ENCODE assay signal across 21 cellular contexts in the genomic region with DNA sequence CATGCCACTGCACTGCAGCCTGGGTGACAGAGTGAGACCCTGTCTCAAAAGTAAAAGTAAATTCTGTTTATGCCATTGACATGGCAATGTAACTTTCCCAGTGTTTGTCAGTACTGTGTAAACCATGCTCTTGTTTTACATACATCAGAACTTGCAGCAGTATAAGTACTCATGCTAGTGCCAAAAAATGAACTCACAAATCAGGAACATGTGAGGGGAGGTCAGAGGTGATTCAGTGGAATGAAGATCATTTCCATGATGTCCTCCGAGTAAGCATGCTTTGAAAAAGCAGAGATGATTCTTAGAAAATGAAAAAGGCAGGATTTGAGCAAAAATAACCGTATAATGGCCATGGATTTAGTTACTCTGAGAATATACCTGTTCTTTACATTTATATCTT.
DNase-seq lines count a peak whose midpoint lies in the region; ATAC-seq and TF ChIP-seq lines count a peak whose summit lies in the region.
"Had no signal": no experiment of that assay in that cellular context is flagged by ENCODE, and none has a peak within 500 bp of the region (broad histone marks: within the 10 kb centered on the region; RNA-seq: fewer than 3 reads in every experiment).

No MANE protein-coding gene starts in this region.

- H3K36me3 Mint-ChIP-seq in WTC11 (peaks cover 10% of the 10 kb centered on the region; the same call in 1 of the 2 replicates), GM23338 (ENCODE audit: low read depth) (peaks cover 12% of the 10 kb centered on the region; the same call in 2 of the 3 replicates)

- CTCF ChIA-PET in WTC11 (lab: Charles Lee) = interaction anchor here (1.0 to 1.6 kb wide), 2 partner anchors 16 to 19 kb away, joined by 3 to 4 read pairs; no protein-coding TSS in a partner anchor

- H3K4me1 ChIP-seq in osteoblast (ENCODE audit: insufficient read depth, low read length) (peaks cover 3% of the 10 kb centered on the region), GM23338 (ENCODE audit: insufficient read depth) (no peaks in the 10 kb centered on the region)
- H3K4me1 ChIP-seq: esophagus muscularis mucosa, Peyer's patch, psoas muscle had no signal

- no peaks in the 10 kb centered on the region for H3K9me3 ChIP-seq in osteoblast (ENCODE audit: low read depth, low read length)
- H3K9me3 ChIP-seq: esophagus muscularis mucosa, Peyer's patch, psoas muscle had no signal

- peak overlapping the region; percentile 14; the same call in 1 of the 2 replicates for H3K27ac Mint-ChIP-seq in WTC11
- H3K27ac Mint-ChIP-seq in GM23338 = no peak overlapping the region
- H3K27ac Mint-ChIP-seq: CD4-positive, alpha-beta memory T cell had no signal

- no peak overlapping the region for H3K27ac ChIP-seq in osteoblast (ENCODE audit: low read depth, low read length)
- H3K27ac ChIP-seq in GM23338 (ENCODE audit: low read depth) = no peak overlapping the region
- H3K27ac ChIP-seq: coronary artery, esophagus muscularis mucosa, Peyer's patch, psoas muscle had no signal

- H3K4me1 Mint-ChIP-seq in WTC11 (no peaks in the 10 kb centered on the region), GM23338 (no peaks in the 10 kb centered on the region; the same call in 1 of the 3 replicates)
- H3K4me1 Mint-ChIP-seq: CD4-positive, alpha-beta memory T cell had no signal

- H3K4me3 ChIP-seq in fibroblast of mammary gland (ENCODE audit: control insufficient read depth, low read depth, low read length) = no peak overlapping the region
- H3K4me3 ChIP-seq in osteoblast (ENCODE audit: insufficient read depth, low read length) = no peak overlapping the region
- H3K4me3 ChIP-seq in GM23338 = no peak overlapping the region
- H3K4me3 ChIP-seq: coronary artery, esophagus muscularis mucosa, Peyer's patch, psoas muscle had no signal

- H3F3A ChIP-seq in GM23338 (replicated peaks; ENCODE audit: low read depth) = no peaks in the 10 kb centered on the region; the same call in 1 of the 2 replicates

- H3K9me2 ChIP-seq in GM23338 (ENCODE audit: insufficient read depth) = no peaks in the 10 kb centered on the region

- H3K9me3 Mint-ChIP-seq in WTC11 (no peaks in the 10 kb centered on the region), GM23338 (no peaks in the 10 kb centered on the region)
- H3K9me3 Mint-ChIP-seq: CD4-positive, alpha-beta memory T cell had no signal

- H3K36me3 ChIP-seq in osteoblast (ENCODE audit: insufficient read depth, low read length) (no peaks in the 10 kb centered on the region), GM23338 (ENCODE audit: insufficient read depth) (no peaks in the 10 kb centered on the region)

- H3K27me3 ChIP-seq in osteoblast (ENCODE audit: insufficient read depth, low read length) = no peaks in the 10 kb centered on the region
- H3K27me3 ChIP-seq in GM23338 (ENCODE audit: insufficient read depth) = no peaks in the 10 kb centered on the region
- H3K27me3 ChIP-seq: esophagus muscularis mucosa, Peyer's patch had no signal

- POLR2A ChIA-PET in WTC11 (lab: Charles Lee) = no interaction called here

- no peak overlapping the region for H3K4me2 ChIP-seq in osteoblast (ENCODE audit: insufficient read depth, low read length)
- no peak overlapping the region for H3K4me2 ChIP-seq in GM23338

- no peak for ATAC-seq in WTC11
- no peak for ATAC-seq in GM23338
- ATAC-seq in HG02981 (IDR thresholded peaks at IDR 0.05; ENCODE audit: unreplicated experiment) = no peak
- ATAC-seq in HG03280 (IDR thresholded peaks at IDR 0.05; ENCODE audit: unreplicated experiment) = no peak
- ATAC-seq: psoas muscle had no signal

- H3K4me3 Mint-ChIP-seq in WTC11 (no peak overlapping the region), GM23338 (no peak overlapping the region)
- H3K4me3 Mint-ChIP-seq: CD4-positive, alpha-beta memory T cell had no signal

- H3K27me3 Mint-ChIP-seq in WTC11 (ENCODE audit: low read depth) (no peaks in the 10 kb centered on the region), GM23338 (ENCODE audit: insufficient read depth, low read depth, poor library complexity) (no peaks in the 10 kb centered on the region)
- H3K27me3 Mint-ChIP-seq: CD4-positive, alpha-beta memory T cell had no signal

- peak; percentile 86 for DNase-seq in EH (ENCODE audit: low read depth)
- no peak for DNase-seq in WTC11 (ENCODE audit: low spot score)
- DNase-seq in fibroblast of mammary gland (ENCODE audit: low read depth) = peak; percentile 87
- peak; percentile 78 for DNase-seq in osteoblast (ENCODE audit: insufficient read length, low spot score, missing footprints)
- no peak for DNase-seq in GM23338 (ENCODE audit: low spot score)
- DNase-seq: activated gamma-delta T cell treated with Interleukin-2 at 50 U/mL for 16 hours; CD4-positive, alpha-beta memory T cell; GOT3; head of caudate nucleus; Karpas-422; mammary epithelial cell; MV-4-11; NCI-H1694 treated with DMSO at 0.1 percent for 48 hours; NCI-H526 treated with DMSO at 0.1 percent for 48 hours; Peyer's patch; psoas muscle; T-helper 1 cell had no signal

- TF ChIP-seq CTCF in WTC11 (IDR thresholded peaks at IDR 0.05) = no peak
- no peak for TF ChIP-seq CTCF in fibroblast of mammary gland (conservative IDR thresholded peaks at IDR 0.05; ENCODE audit: control insufficient read depth, insufficient read depth, low read depth, low read length)
- TF ChIP-seq CTCF in osteoblast (IDR thresholded peaks at IDR 0.05; ENCODE audit: extremely low read depth, low read depth, low read length) = no peak
- TF ChIP-seq CTCF in GM23338 (conservative IDR thresholded peaks at IDR 0.05; ENCODE audit: low read depth in 2 of 2) = no peak

- H4K20me1 ChIP-seq in osteoblast (ENCODE audit: insufficient read depth, low read length) (peaks cover 4% of the 10 kb centered on the region), GM23338 (replicated peaks; ENCODE audit: insufficient read depth) (peaks cover 5% of the 10 kb centered on the region; the same call in 1 of the 2 replicates)

- H3K79me2 ChIP-seq in osteoblast (ENCODE audit: insufficient read depth, low read length) (no peaks in the 10 kb centered on the region), GM23338 (replicated peaks; ENCODE audit: insufficient read depth) (peaks cover 4% of the 10 kb centered on the region)

- no peak overlapping the region for H2AFZ ChIP-seq in osteoblast (ENCODE audit: low read length)
- H2AFZ ChIP-seq in GM23338 = no peak overlapping the region

TF ChIP-seq in WTC11, 78 proteins besides CTCF, POLR2A, EP300 and RAD21:
- TF ChIP-seq ZNF396 (CRISPR knock-in tag; IDR thresholded peaks at IDR 0.05; ENCODE audit: borderline replicate concordance) (no peak), RELA (CRISPR knock-in tag; IDR thresholded peaks at IDR 0.05; ENCODE audit: borderline replicate concordance) (no peak), FOXJ3 (CRISPR knock-in tag; IDR thresholded peaks at IDR 0.05; ENCODE audit: borderline replicate concordance) (no peak), TCF7 (CRISPR knock-in tag; IDR thresholded peaks at IDR 0.05; ENCODE audit: low read depth) (no peak), NFYB (CRISPR knock-in tag; conservative IDR thresholded peaks at IDR 0.05; ENCODE audit: low read depth) (no peak), MXD4 (CRISPR knock-in tag; IDR thresholded peaks at IDR 0.05; ENCODE audit: borderline replicate concordance) (no peak), GABPB1 (CRISPR knock-in tag; IDR thresholded peaks at IDR 0.05) (no peak), ZNF317 (CRISPR knock-in tag; IDR thresholded peaks at IDR 0.05; ENCODE audit: borderline replicate concordance, low read depth) (no peak), MYBL2 (CRISPR knock-in tag; IDR thresholded peaks at IDR 0.05) (no peak), NFE2L1 (CRISPR knock-in tag; IDR thresholded peaks at IDR 0.05) (no peak)
- TF ChIP-seq, protein P1, sequence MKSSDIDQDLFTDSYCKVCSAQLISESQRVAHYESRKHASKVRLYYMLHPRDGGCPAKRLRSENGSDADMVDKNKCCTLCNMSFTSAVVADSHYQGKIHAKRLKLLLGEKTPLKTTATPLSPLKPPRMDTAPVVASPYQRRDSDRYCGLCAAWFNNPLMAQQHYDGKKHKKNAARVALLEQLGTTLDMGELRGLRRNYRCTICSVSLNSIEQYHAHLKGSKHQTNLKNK (CRISPR knock-in tag; IDR thresholded peaks at IDR 0.05) = no peak

TF ChIP-seq in GM23338, 12 proteins besides CTCF, POLR2A, EP300 and RAD21 (continues in another document):
- TF ChIP-seq EZH2 (IDR thresholded peaks at IDR 0.05; ENCODE audit: low read depth, unreplicated experiment) (no peak), CREB1 (CRISPR knock-in tag; IDR thresholded peaks at IDR 0.05; ENCODE audit: low read depth) (no peak), EZH2phosphoT487 (IDR thresholded peaks at IDR 0.05; ENCODE audit: unreplicated experiment) (no peak), ZNF114 (CRISPR knock-in tag; IDR thresholded peaks at IDR 0.05) (no peak), POLR2AphosphoS5 (IDR thresholded peaks at IDR 0.05; ENCODE audit: low read depth) (no peak), ZNF331 (CRISPR knock-in tag; IDR thresholded peaks at IDR 0.05; ENCODE audit: low read depth) (no peak)
- TF ChIP-seq, protein P2, sequence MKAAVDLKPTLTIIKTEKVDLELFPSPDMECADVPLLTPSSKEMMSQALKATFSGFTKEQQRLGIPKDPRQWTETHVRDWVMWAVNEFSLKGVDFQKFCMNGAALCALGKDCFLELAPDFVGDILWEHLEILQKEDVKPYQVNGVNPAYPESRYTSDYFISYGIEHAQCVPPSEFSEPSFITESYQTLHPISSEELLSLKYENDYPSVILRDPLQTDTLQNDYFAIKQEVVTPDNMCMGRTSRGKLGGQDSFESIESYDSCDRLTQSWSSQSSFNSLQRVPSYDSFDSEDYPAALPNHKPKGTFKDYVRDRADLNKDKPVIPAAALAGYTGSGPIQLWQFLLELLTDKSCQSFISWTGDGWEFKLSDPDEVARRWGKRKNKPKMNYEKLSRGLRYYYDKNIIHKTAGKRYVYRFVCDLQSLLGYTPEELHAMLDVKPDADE (IDR thresholded peaks at IDR 0.05) = no peak

Comparison
In these comparisons a context has a peak if more than half of its experiments do, and no peak if none do; other contexts are left out.
1. DNase-seq: peak in EH (single experiment), fibroblast of mammary gland (single experiment) and osteoblast (single experiment); none in WTC11 (single experiment) and GM23338 (single experiment).